Comparison of ENCODE assay signal across 14 cellular contexts in genomic region chr3:101945980-101946379, GRCh38.
"Had no signal": no experiment of that assay in that cellular context is flagged by ENCODE, and none has a peak within 500 bp of the region (broad histone marks: within the 10 kb centered on the region; RNA-seq: fewer than 3 reads in every experiment).

No MANE protein-coding gene starts in this region.

- H3K36me3 Mint-ChIP-seq: brain, WTC11 had no signal

- DNase-seq: activated CD8-positive, alpha-beta memory T cell treated with anti-CD3 and anti-CD28 coated beads, Interleukin-2, amount 10 ng/mL, durations not matched to agents 7 days and 5 days; activated naive CD4-positive, alpha-beta T cell; activated T-cell treated with anti-CD3 and anti-CD28 coated beads, Interleukin-2, amount 50 U/mL, for 48 hours; effector memory CD8-positive, alpha-beta T cell; left ventricle myocardium superior; retina; stimulated activated CD4-positive, alpha-beta T cell treated with anti-CD3 and anti-CD28 coated beads, Interleukin-15, amount 100 ng/mL, for 24 hours; stimulated activated CD4-positive, alpha-beta T cell treated with anti-CD3 and anti-CD28 coated beads, Interleukin-4, amount 100 ng/mL, for 24 hours; T-helper 17 cell; tibial artery had no signal

- H3K9me3 ChIP-seq: gastroesophageal sphincter, tibial artery, vagina had no signal

- ATAC-seq: activated CD8-positive, alpha-beta memory T cell treated with anti-CD3 and anti-CD28 coated beads, Interleukin-2, amount 10 ng/mL, durations not matched to agents 7 days and 5 days; effector memory CD8-positive, alpha-beta T cell; gastroesophageal sphincter; left ventricle myocardium superior; T-helper 17 cell; WTC11 had no signal

- H3K27ac ChIP-seq: gastroesophageal sphincter, tibial artery, vagina had no signal

- H3K36me3 ChIP-seq: gastroesophageal sphincter, tibial artery, vagina had no signal

- H3K9me3 Mint-ChIP-seq: effector memory CD8-positive, alpha-beta T cell had no signal

- H3K4me3 Mint-ChIP-seq: activated CD8-positive, alpha-beta memory T cell treated with anti-CD3 and anti-CD28 coated beads, Interleukin-2, amount 10 ng/mL, durations not matched to agents 7 days and 5 days; brain; effector memory CD8-positive, alpha-beta T cell; T-helper 17 cell; WTC11 had no signal

- H3K4me3 ChIP-seq: gastroesophageal sphincter, tibial artery, vagina had no signal

- H3K4me1 Mint-ChIP-seq: brain, WTC11 had no signal

- H3K27me3 Mint-ChIP-seq: T-helper 17 cell had no signal

- H3K27me3 ChIP-seq: gastroesophageal sphincter, tibial artery, vagina had no signal

- H3K27ac Mint-ChIP-seq: activated CD8-positive, alpha-beta memory T cell treated with anti-CD3 and anti-CD28 coated beads, Interleukin-2, amount 10 ng/mL, durations not matched to agents 7 days and 5 days; brain; effector memory CD8-positive, alpha-beta T cell; T-helper 17 cell; WTC11 had no signal
